Comparison of ENCODE assay signal across 26 cellular contexts in genomic region chr15:56095406-56095805, GRCh38.
"Had no signal": no experiment of that assay in that cellular context is flagged by ENCODE, and none has a peak within 500 bp of the region (broad histone marks: within the 10 kb centered on the region; RNA-seq: fewer than 3 reads in every experiment).

No MANE protein-coding gene starts in this region.

- ATAC-seq: activated CD4-positive, CD25-positive, alpha-beta regulatory T cell treated with anti-CD3 and anti-CD28 coated beads, Interleukin-2, amount 50 U/mL, for 24 hours; activated CD8-positive, alpha-beta T cell treated with anti-CD3 and anti-CD28 coated beads for 36 hours; activated T-cell treated with anti-CD3 and anti-CD28 coated beads, Interleukin-2, amount 50 U/mL, for 4 hours; activated T-helper 17 cell treated with anti-CD3 and anti-CD28 coated beads, Interleukin-2, amount 50 U/mL, for 72 hours; heart left ventricle had no signal

- H3K9me3 Mint-ChIP-seq: activated B cell treated with CpG ODN at 0.5 μM for 24 hours; activated CD8-positive, alpha-beta T cell treated with anti-CD3 and anti-CD28 coated beads for 36 hours; activated T-cell treated with anti-CD3 and anti-CD28 coated beads, Interleukin-2, amount 50 U/mL, for 4 hours; dendritic cell treated with granulocyte-macrophage colony-stimulating factor and Interleukin-4, amounts not matched to agents 40 ng/mL and 50 ng/mL, for 4 days; endodermal cell had no signal

- DNase-seq: activated B cell treated with CpG ODN at 0.5 μM for 24 hours; activated CD4-positive, alpha-beta T cell treated with anti-CD3 and anti-CD28 coated beads for 48 hours; activated CD4-positive, alpha-beta T cell treated with anti-CD3 and anti-CD28 coated beads, Interleukin-2, amount 50 U/mL, for 1 hour; activated CD4-positive, alpha-beta T cell treated with anti-CD3 and anti-CD28 coated beads, Interleukin-2, amount 50 U/mL, for 48 hours; activated CD8-positive, alpha-beta memory T cell treated with anti-CD3 and anti-CD28 coated beads for 24 hours; activated CD8-positive, alpha-beta T cell treated with anti-CD3 and anti-CD28 coated beads for 36 hours; activated effector memory CD4-positive, alpha-beta T cell treated with Interleukin-2 at 50 U/mL for 16 hours; activated gamma-delta T cell treated with Interleukin-2 at 50 U/mL for 16 hours; activated naive CD4-positive, alpha-beta T cell treated with anti-CD3 and anti-CD28 coated beads, Interleukin-2, amount 50 U/mL, for 16 hours; activated naive CD4-positive, alpha-beta T cell treated with Interleukin-2 at 50 U/mL for 16 hours; activated T-cell treated with anti-CD3 and anti-CD28 coated beads, Interleukin-2, amount 50 U/mL, for 4 hours; amniotic stem cell; anterior cingulate cortex; brain microvascular endothelial cell; cerebellar nuclear complex; dorsolateral prefrontal cortex; effector memory CD4-positive, alpha-beta T cell; endodermal cell; foreskin fibroblast; heart left ventricle; T-helper 9 cell; WERI-Rb-1 had no signal

- H3K27ac Mint-ChIP-seq: activated B cell treated with CpG ODN at 0.5 μM for 24 hours; activated CD8-positive, alpha-beta T cell treated with anti-CD3 and anti-CD28 coated beads for 36 hours; activated naive CD8-positive, alpha-beta T cell; activated T-helper 17 cell treated with anti-CD3 and anti-CD28 coated beads, Interleukin-2, amount 50 U/mL, for 72 hours; dendritic cell treated with granulocyte-macrophage colony-stimulating factor and Interleukin-4, amounts not matched to agents 40 ng/mL and 50 ng/mL, for 4 days; endodermal cell had no signal

- H3K4me1 Mint-ChIP-seq: activated B cell treated with CpG ODN at 0.5 μM for 24 hours, endodermal cell had no signal

- H3K4me3 Mint-ChIP-seq: activated B cell treated with CpG ODN at 0.5 μM for 24 hours; activated CD8-positive, alpha-beta T cell treated with anti-CD3 and anti-CD28 coated beads for 36 hours; activated naive CD8-positive, alpha-beta T cell; activated T-cell treated with anti-CD3 and anti-CD28 coated beads, Interleukin-2, amount 50 U/mL, for 4 hours; activated T-helper 17 cell treated with anti-CD3 and anti-CD28 coated beads, Interleukin-2, amount 50 U/mL, for 72 hours; dendritic cell treated with granulocyte-macrophage colony-stimulating factor and Interleukin-4, amounts not matched to agents 40 ng/mL and 50 ng/mL, for 4 days; endodermal cell had no signal

- H3K27me3 Mint-ChIP-seq: activated B cell treated with CpG ODN at 0.5 μM for 24 hours; activated CD8-positive, alpha-beta T cell treated with anti-CD3 and anti-CD28 coated beads for 36 hours; activated naive CD8-positive, alpha-beta T cell; activated T-helper 17 cell treated with anti-CD3 and anti-CD28 coated beads, Interleukin-2, amount 50 U/mL, for 72 hours; dendritic cell treated with granulocyte-macrophage colony-stimulating factor and Interleukin-4, amounts not matched to agents 40 ng/mL and 50 ng/mL, for 4 days had no signal
